8 cellular contexts compared by ENCODE assay signal in genomic region chr17:78253946-78254672, GRCh38. TPM values are rescaled to one million over a fixed set of nuclear protein-coding genes. Genes with fewer than 3 reads are reported as not detected.
A peak's percentile ranks its signal among the peaks of the same experiment; 100 is the strongest.
DNase-seq lines count a peak whose midpoint lies in the region; ATAC-seq lines count a peak whose summit lies in the region.

No MANE protein-coding gene starts in this region.

- H3K4me3 Mint-ChIP-seq in activated CD4-positive, alpha-beta T cell treated with anti-CD3 and anti-CD28 coated beads, Interleukin-2, amount 10 ng/mL, durations not matched to agents 7 days and 5 days = peak overlapping the region; percentile 77

- H3K4me1 Mint-ChIP-seq in activated CD4-positive, alpha-beta T cell treated with anti-CD3 and anti-CD28 coated beads, Interleukin-2, amount 10 ng/mL, durations not matched to agents 7 days and 5 days = peaks cover 70% of the 10 kb centered on the region

- H3K27me3 Mint-ChIP-seq in activated CD4-positive, alpha-beta T cell treated with anti-CD3 and anti-CD28 coated beads, Interleukin-2, amount 10 ng/mL, durations not matched to agents 7 days and 5 days = no peaks in the 10 kb centered on the region

- peak overlapping the region; percentile 89 for H3K27ac Mint-ChIP-seq in activated CD4-positive, alpha-beta T cell treated with anti-CD3 and anti-CD28 coated beads, Interleukin-2, amount 10 ng/mL, durations not matched to agents 7 days and 5 days

- ATAC-seq in HG03095 (IDR thresholded peaks at IDR 0.05; ENCODE audit: unreplicated experiment) (peak; percentile 43), HG03135 (IDR thresholded peaks at IDR 0.05; ENCODE audit: unreplicated experiment) (no peak)

- peaks cover 2% of the 10 kb centered on the region for H3K9me3 Mint-ChIP-seq in activated CD4-positive, alpha-beta T cell treated with anti-CD3 and anti-CD28 coated beads, Interleukin-2, amount 10 ng/mL, durations not matched to agents 7 days and 5 days

- no peaks in the 10 kb centered on the region for H3K36me3 Mint-ChIP-seq in activated CD4-positive, alpha-beta T cell treated with anti-CD3 and anti-CD28 coated beads, Interleukin-2, amount 10 ng/mL, durations not matched to agents 7 days and 5 days (ENCODE audit: low read depth)

- CTCF ChIA-PET in activated CD4-positive, alpha-beta T cell treated with anti-CD3 and anti-CD28 coated beads, Interleukin-2, amount 10 ng/mL, durations not matched to agents 7 days and 5 days (lab: Charles Lee) = interaction anchor here (2.8 kb wide), 1 partner anchor 168 kb away, joined by 10 read pairs; no protein-coding TSS in a partner anchor

- POLR2A ChIA-PET in activated CD4-positive, alpha-beta T cell treated with anti-CD3 and anti-CD28 coated beads, Interleukin-2, amount 10 ng/mL, durations not matched to agents 7 days and 5 days (lab: Charles Lee) = no interaction called here

- DNase-seq in GF-D8 (lab: John Stamatoyannopoulos, UW) (peak; percentile 20), NCI-H524 treated with DMSO at 0.1 percent for 48 hours (lab: John Stamatoyannopoulos, UW) (peak; percentile 54), dedifferentiated amniotic fluid mesenchymal stem cell (ENCODE audit: extremely low spot score) (peak; percentile 67), left kidney (ENCODE audit: low read depth, low spot score) (peak; percentile 97)
- peak; percentile 86 for DNase-seq in activated CD4-positive, alpha-beta T cell treated with anti-CD3 and anti-CD28 coated beads, Interleukin-2, amount 10 ng/mL, durations not matched to agents 7 days and 5 days
- DNase-seq in stimulated activated CD4-positive, alpha-beta T cell treated with anti-CD3 and anti-CD28 coated beads, Interleukin-1b, Interleukin-23, amount 100 ng/mL, for 4 hours (ENCODE audit: low read depth in 2 of 2) = peak; percentile 70 to 77

RNA-seq across cellular contexts. Expression of gene TMEM235, which starts 22.7 kb away (rescaled TPM):
- total RNA-seq in activated CD4-positive, alpha-beta T cell treated with anti-CD3 and anti-CD28 coated beads, Interleukin-2, amount 10 ng/mL, durations not matched to agents 7 days and 5 days = not detected

RNA-seq across cellular contexts. Expression of gene BIRC5, which starts 40.1 kb away (rescaled TPM):
- 100 to 1,000 TPM; 113 to 117 TPM for total RNA-seq in activated CD4-positive, alpha-beta T cell treated with anti-CD3 and anti-CD28 coated beads, Interleukin-2, amount 10 ng/mL, durations not matched to agents 7 days and 5 days

Comparison
In these comparisons a context has a peak if more than half of its experiments do, and no peak if none do; other contexts are left out.
1. DNase-seq: peak in every context shown above with its lines; median percentile 97 in left kidney; 86 in activated CD4-positive, alpha-beta T cell treated with anti-CD3 and anti-CD28 coated beads, Interleukin-2, amount 10 ng/mL, durations not matched to agents 7 days and 5 days; 74 in stimulated activated CD4-positive, alpha-beta T cell treated with anti-CD3 and anti-CD28 coated beads, Interleukin-1b, Interleukin-23, amount 100 ng/mL, for 4 hours; 67 in dedifferentiated amniotic fluid mesenchymal stem cell; 54 in NCI-H524 treated with DMSO at 0.1 percent for 48 hours; 20 in GF-D8.